8 cellular contexts compared by ENCODE assay signal in the genomic region with DNA sequence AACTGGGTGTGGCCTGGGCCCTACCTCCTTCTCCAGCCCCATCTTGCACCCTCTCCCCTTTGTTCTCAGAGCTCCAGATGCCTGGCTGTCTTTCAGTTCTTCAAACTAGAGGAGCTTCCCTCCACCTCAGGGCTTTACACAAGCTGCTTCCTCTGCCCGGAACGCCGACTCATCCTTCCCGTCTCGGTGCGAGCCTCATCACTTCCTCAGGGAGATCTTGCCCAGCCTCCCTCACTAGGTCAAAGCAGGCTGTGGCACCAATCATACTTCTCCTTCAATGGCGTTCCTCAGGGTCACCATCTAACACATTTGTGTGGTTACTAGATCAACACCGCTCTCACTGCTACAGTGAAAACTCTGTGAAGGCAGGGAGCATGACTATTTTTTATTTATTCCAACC. TPM values are rescaled to one million over a fixed set of nuclear protein-coding genes. Genes with fewer than 3 reads are reported as not detected.
DNase-seq lines count a peak whose midpoint lies in the region; ATAC-seq and TF ChIP-seq lines count a peak whose summit lies in the region.

No MANE protein-coding gene starts in this region.

- DNase-seq in CD4-positive, CD25-positive, alpha-beta regulatory T cell, result no peak
- DNase-seq in OCI-M1 (lab: John Stamatoyannopoulos, UW) (peak; percentile 83), dermis blood vessel endothelial cell (peak; percentile 83), neural crest cell (ENCODE audit: low read depth, low spot score) (no peak), HK-2 (ENCODE audit: unreplicated experiment) (no peak), NCI-H1092 treated with DMSO at 0.1 percent for 48 hours (lab: John Stamatoyannopoulos, UW) (no peak), cortex of kidney (lab: John Stamatoyannopoulos, UW) (no peak), NCI-H446 (lab: John Stamatoyannopoulos, UW) (no peak)

- peak overlapping the region; percentile 12 to 87 (median 28) for H3K27ac Mint-ChIP-seq in CD4-positive, CD25-positive, alpha-beta regulatory T cell
- peak overlapping the region; percentile 90 for H3K27ac Mint-ChIP-seq in neural crest cell (ENCODE audit: unreplicated experiment)

- no peak for TF ChIP-seq CTCF in neural crest cell (conservative IDR thresholded peaks at IDR 0.05)

- ATAC-seq in CD4-positive, CD25-positive, alpha-beta regulatory T cell (ENCODE audit: low read depth in 2 of 2), result peak in 1 of 2 donors; percentile 18

- H3K4me1 ChIP-seq in CD4-positive, CD25-positive, alpha-beta regulatory T cell (ENCODE audit: control insufficient read depth, insufficient read depth, low read length, poor library complexity, severe bottlenecking), result no peaks in the 10 kb centered on the region

- peaks cover 0 to 48% (median 18%) of the 10 kb centered on the region in 4 donors for H3K4me1 Mint-ChIP-seq in CD4-positive, CD25-positive, alpha-beta regulatory T cell
- H3K4me1 Mint-ChIP-seq in neural crest cell, result peaks cover 20% of the 10 kb centered on the region

- H3K27me3 Mint-ChIP-seq in CD4-positive, CD25-positive, alpha-beta regulatory T cell, result peaks cover 4% of the 10 kb centered on the region
- H3K27me3 Mint-ChIP-seq in neural crest cell (ENCODE audit: low read depth), result no peaks in the 10 kb centered on the region

- H3K36me3 ChIP-seq in CD4-positive, CD25-positive, alpha-beta regulatory T cell (ENCODE audit: control insufficient read depth, insufficient read depth, low read length), result no peaks in the 10 kb centered on the region

- H3K36me3 Mint-ChIP-seq in CD4-positive, CD25-positive, alpha-beta regulatory T cell, result no peaks in the 10 kb centered on the region
- no peaks in the 10 kb centered on the region for H3K36me3 Mint-ChIP-seq in neural crest cell (ENCODE audit: low read depth)

- H3K9me3 Mint-ChIP-seq in CD4-positive, CD25-positive, alpha-beta regulatory T cell, result peaks cover 0 to 1% (median 0%) of the 10 kb centered on the region in 7 donors
- H3K9me3 Mint-ChIP-seq in neural crest cell, result no peaks in the 10 kb centered on the region

- no peaks in the 10 kb centered on the region for H3K27me3 ChIP-seq in CD4-positive, CD25-positive, alpha-beta regulatory T cell (ENCODE audit: control insufficient read depth, insufficient read depth, low read length)

- H3K9me3 ChIP-seq in CD4-positive, CD25-positive, alpha-beta regulatory T cell (ENCODE audit: control insufficient read depth in 2 of 2, low read length in 2 of 2), result no peaks in the 10 kb centered on the region

- no peak overlapping the region for H3K4me3 ChIP-seq in CD4-positive, CD25-positive, alpha-beta regulatory T cell (ENCODE audit: low read depth, low read length)

- no peak overlapping the region for H3K27ac ChIP-seq in CD4-positive, CD25-positive, alpha-beta regulatory T cell (ENCODE audit: insufficient read depth, low read length, poor library complexity, severe bottlenecking)

- peak overlapping the region in 1 of 4 donors; percentile 5 for H3K4me3 Mint-ChIP-seq in CD4-positive, CD25-positive, alpha-beta regulatory T cell
- no peak overlapping the region for H3K4me3 Mint-ChIP-seq in neural crest cell

RNA-seq across cellular contexts. Expression of gene ZSWIM6, which starts 56.2 kb away (rescaled TPM):
- 12.2 TPM for total RNA-seq in CD4-positive, CD25-positive, alpha-beta regulatory T cell
- under 1 TPM; 0.41 to 0.84 (median 0.58) TPM for polyA plus RNA-seq in CD4-positive, CD25-positive, alpha-beta regulatory T cell
- total RNA-seq in dermis blood vessel endothelial cell, result 9.4 and 11.6 TPM in 2 replicates
- 33.8 and 34.3 TPM in 2 replicates for total RNA-seq in neural crest cell

Comparison
In these comparisons a context has a peak if more than half of its experiments do, and no peak if none do; other contexts are left out.
1. DNase-seq: peak in OCI-M1 (single experiment) and dermis blood vessel endothelial cell (single experiment); none in CD4-positive, CD25-positive, alpha-beta regulatory T cell (0 of 3), neural crest cell (single experiment), HK-2 (single experiment), NCI-H1092 treated with DMSO at 0.1 percent for 48 hours (single experiment), cortex of kidney (single experiment) and NCI-H446 (0 of 2).